In genomic region chr12:101599311-101599710, GRCh38 we compare ENCODE assay signal across 1 cellular context.
TF ChIP-seq lines count a peak whose summit lies in the region.

No MANE protein-coding gene starts in this region.

TF ChIP-seq in GM23338, 12 proteins besides CTCF, POLR2A, EP300 and RAD21 (continued from another document):
- TF ChIP-seq ZNF462 (CRISPR knock-in tag; IDR thresholded peaks at IDR 0.05) (no peak), ZNF114 (CRISPR knock-in tag; IDR thresholded peaks at IDR 0.05) (no peak), EZH2 (IDR thresholded peaks at IDR 0.05; ENCODE audit: low read depth, unreplicated experiment) (no peak), STAT1 (IDR thresholded peaks at IDR 0.05; ENCODE audit: unreplicated experiment) (no peak), ZNF331 (CRISPR knock-in tag; IDR thresholded peaks at IDR 0.05; ENCODE audit: low read depth) (no peak), REST (IDR thresholded peaks at IDR 0.05; ENCODE audit: unreplicated experiment) (no peak), NANOG (IDR thresholded peaks at IDR 0.05; ENCODE audit: borderline replicate concordance) (no peak), EZH2phosphoT487 (IDR thresholded peaks at IDR 0.05; ENCODE audit: unreplicated experiment) (no peak), POLR2AphosphoS5 (IDR thresholded peaks at IDR 0.05; ENCODE audit: low read depth) (no peak)
- TF ChIP-seq, protein P1, sequence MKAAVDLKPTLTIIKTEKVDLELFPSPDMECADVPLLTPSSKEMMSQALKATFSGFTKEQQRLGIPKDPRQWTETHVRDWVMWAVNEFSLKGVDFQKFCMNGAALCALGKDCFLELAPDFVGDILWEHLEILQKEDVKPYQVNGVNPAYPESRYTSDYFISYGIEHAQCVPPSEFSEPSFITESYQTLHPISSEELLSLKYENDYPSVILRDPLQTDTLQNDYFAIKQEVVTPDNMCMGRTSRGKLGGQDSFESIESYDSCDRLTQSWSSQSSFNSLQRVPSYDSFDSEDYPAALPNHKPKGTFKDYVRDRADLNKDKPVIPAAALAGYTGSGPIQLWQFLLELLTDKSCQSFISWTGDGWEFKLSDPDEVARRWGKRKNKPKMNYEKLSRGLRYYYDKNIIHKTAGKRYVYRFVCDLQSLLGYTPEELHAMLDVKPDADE (IDR thresholded peaks at IDR 0.05): no peak
